Comparison of ENCODE assay signal across 20 cellular contexts in the genomic region with DNA sequence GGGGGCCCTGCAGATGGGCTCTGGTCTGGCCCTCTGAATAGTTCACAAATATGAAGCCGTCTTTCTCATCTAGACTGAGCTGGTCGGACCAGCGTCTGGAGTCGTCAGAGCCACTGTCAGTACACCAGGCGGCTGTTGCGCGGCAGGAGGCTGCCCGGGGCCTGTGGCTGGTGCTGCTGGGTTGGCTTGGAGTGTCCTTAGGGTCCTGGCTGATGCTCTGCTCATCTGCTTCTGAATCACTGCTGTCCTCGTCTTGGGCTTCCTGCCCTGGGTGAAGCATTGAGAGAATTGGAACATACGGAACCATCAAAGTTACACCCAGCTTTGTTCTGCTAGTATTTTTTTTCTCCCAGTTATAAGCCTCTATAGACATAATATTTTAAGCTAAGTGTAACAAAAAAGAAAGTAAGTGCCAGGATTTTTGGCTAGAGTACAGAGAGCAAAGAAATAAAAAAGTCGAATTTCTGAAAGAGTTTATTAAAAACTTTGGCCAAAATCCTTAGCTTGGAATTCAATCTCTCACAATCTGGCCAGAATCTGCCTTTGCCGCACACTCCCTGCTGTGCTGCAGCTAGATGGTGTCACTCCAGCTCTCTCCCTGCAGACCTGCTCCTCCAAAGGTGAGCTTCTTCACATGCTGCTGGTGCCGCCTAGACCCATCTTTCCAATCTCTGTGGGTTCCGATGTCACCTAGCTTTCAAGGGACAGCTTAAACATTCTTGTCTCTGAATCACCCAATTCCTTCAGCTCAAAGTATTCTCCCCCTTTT.
"Had no signal": no experiment of that assay in that cellular context is flagged by ENCODE, and none has a peak within 500 bp of the region (broad histone marks: within the 10 kb centered on the region; RNA-seq: fewer than 3 reads in every experiment).

No MANE protein-coding gene starts in this region.

- H3K27ac ChIP-seq: gastrocnemius medialis, heart left ventricle, ovary, spleen, VCaP had no signal

- H3K27me3 Mint-ChIP-seq: stimulated activated memory B cell treated with anti-CD40 and anti-IgM and Interleukin-4, amounts not matched to agents 10 μg/mL and 1 μg/mL and 100 μg/mL, for 72 hours; type B pancreatic cell had no signal

- H3K27ac Mint-ChIP-seq: activated T-cell treated with anti-CD3 and anti-CD28 coated beads, Interleukin-2, amount 50 U/mL, for 72 hours; immature natural killer cell; natural killer cell; stimulated activated memory B cell treated with anti-CD40 and anti-IgM and Interleukin-4, amounts not matched to agents 10 μg/mL and 1 μg/mL and 100 μg/mL, for 72 hours; T-helper 17 cell; type B pancreatic cell had no signal

- H3K4me1 Mint-ChIP-seq: natural killer cell; stimulated activated memory B cell treated with anti-CD40 and anti-IgM and Interleukin-4, amounts not matched to agents 10 μg/mL and 1 μg/mL and 100 μg/mL, for 72 hours had no signal

- H3K4me3 ChIP-seq: ascending aorta, gastrocnemius medialis, heart left ventricle, ovary, sigmoid colon, spleen had no signal

- H3K36me3 Mint-ChIP-seq: immature natural killer cell; natural killer cell; stimulated activated memory B cell treated with anti-CD40 and anti-IgM and Interleukin-4, amounts not matched to agents 10 μg/mL and 1 μg/mL and 100 μg/mL, for 72 hours had no signal

- H3K27me3 ChIP-seq: ascending aorta, gastrocnemius medialis, heart left ventricle, ovary, sigmoid colon, spleen had no signal

- H3K36me3 ChIP-seq: ovary had no signal

- DNase-seq: activated CD4-positive, CD25-positive, alpha-beta regulatory T cell treated with anti-CD3 and anti-CD28 coated beads, Interleukin-2, amount 50 U/mL, for 72 hours; activated effector memory CD4-positive, alpha-beta T cell treated with anti-CD3 and anti-CD28 coated beads, Interleukin-2, amount 50 U/mL, for 16 hours; activated naive CD4-positive, alpha-beta T cell treated with anti-CD3 and anti-CD28 coated beads, Interleukin-2, amount 50 U/mL, for 16 hours; activated T-cell treated with anti-CD3 and anti-CD28 coated beads, Interleukin-2, amount 50 U/mL, for 72 hours; cerebellar nuclear complex; heart left ventricle; immature natural killer cell; kidney glomerular epithelial cell; left ventricle myocardium superior; natural killer cell; ovary; sigmoid colon; spleen; stimulated activated CD4-positive, alpha-beta T cell treated with anti-CD3 and anti-CD28 coated beads, Interleukin-4, amount 100 ng/mL, for 4 hours; T-helper 17 cell had no signal

- H3K9me3 ChIP-seq: ascending aorta, gastrocnemius medialis, heart left ventricle, ovary, sigmoid colon, spleen had no signal

- H3K4me3 Mint-ChIP-seq: activated T-cell treated with anti-CD3 and anti-CD28 coated beads, Interleukin-2, amount 50 U/mL, for 72 hours; immature natural killer cell; natural killer cell; stimulated activated memory B cell treated with anti-CD40 and anti-IgM and Interleukin-4, amounts not matched to agents 10 μg/mL and 1 μg/mL and 100 μg/mL, for 72 hours; T-helper 17 cell; type B pancreatic cell had no signal

- H3K9me3 Mint-ChIP-seq: activated T-cell treated with anti-CD3 and anti-CD28 coated beads, Interleukin-2, amount 50 U/mL, for 72 hours; natural killer cell; stimulated activated memory B cell treated with anti-CD40 and anti-IgM and Interleukin-4, amounts not matched to agents 10 μg/mL and 1 μg/mL and 100 μg/mL, for 72 hours; type B pancreatic cell had no signal
